8 cellular contexts compared by ENCODE assay signal in genomic region chr7:72879079-72879736, GRCh38. TPM values are rescaled to one million over a fixed set of nuclear protein-coding genes. Genes with fewer than 3 reads are reported as not detected.
DNase-seq lines count a peak whose midpoint lies in the region; ATAC-seq, FAIRE-seq and TF ChIP-seq lines count a peak whose summit lies in the region.
"Not testable (repeated sequence)": the region's sequence is repeated elsewhere in the genome, so short reads cannot be mapped to it uniquely, and the experiment has no call there.

No MANE protein-coding gene starts in this region.

- H3K79me1 ChIP-seq in trophoblast cell (ENCODE audit: low read length), result not testable (repeated sequence)

- H3K36me3 ChIP-seq in adrenal gland (replicated peaks in 1 of 2); trophoblast cell (ENCODE audit: control insufficient read depth in 1 of 2, insufficient read depth in 2 of 2, low read length in 2 of 2); tibial nerve: not testable (repeated sequence)
- H3K36me3 ChIP-seq in heart right ventricle, result peaks cover 0 to 23% (median 3%) of the 10 kb centered on the region in 9 donors

- not testable (repeated sequence) for H3K23ac ChIP-seq in trophoblast cell (ENCODE audit: low read length)

- not testable (repeated sequence) for TF ChIP-seq POLR2A in GM12891 (IDR thresholded peaks at IDR 0.05; ENCODE audit: low read depth, low read length)
- TF ChIP-seq POLR2A in adrenal gland (IDR thresholded peaks at IDR 0.05), result peak; percentile 64 to 89
- TF ChIP-seq POLR2A in tibial nerve (IDR thresholded peaks at IDR 0.05), result peak; percentile 11 to 65

- not testable (repeated sequence) for H3K4me1 ChIP-seq in adrenal gland (replicated peaks in 1 of 2); trophoblast cell (ENCODE audit: control insufficient read depth in 1 of 2, insufficient read depth in 2 of 2, low read length in 2 of 2)
- H3K4me1 ChIP-seq in heart right ventricle (peaks cover 0 to 18% (median 4%) of the 10 kb centered on the region in 9 donors), tibial nerve (peaks cover 0 to 12% (median 0%) of the 10 kb centered on the region in 4 donors)

- not testable (repeated sequence) for H3K4ac ChIP-seq in trophoblast cell (ENCODE audit: low read depth, low read length)

- H3K14ac ChIP-seq in trophoblast cell (ENCODE audit: low read length), result peak overlapping the region; percentile 79

- ATAC-seq in HG02798 (IDR thresholded peaks at IDR 0.05; ENCODE audit: poor library complexity, unreplicated experiment) (peak; percentile 100), heart right ventricle (peak; percentile 100)

- TF ChIP-seq EP300 in tibial nerve (IDR thresholded peaks at IDR 0.05), result peak; percentile 45 to 88

- peak overlapping the region; percentile 87 for H4K8ac ChIP-seq in trophoblast cell (ENCODE audit: low read depth, low read length)

- not testable (repeated sequence) for H2BK120ac ChIP-seq in trophoblast cell (ENCODE audit: insufficient read depth, low read length, poor library complexity)

- peak overlapping the region in 3 of 4 donors; percentile 56 to 74 (median 60) for H3K4me3 ChIP-seq in adrenal gland
- H3K4me3 ChIP-seq in heart right ventricle, result peak overlapping the region; percentile 63 to 91 (median 77)
- peak overlapping the region; percentile 83 for H3K4me3 ChIP-seq in trophoblast cell (ENCODE audit: low read depth, low read length)
- H3K4me3 ChIP-seq in tibial nerve, result peak overlapping the region; percentile 52 to 75 (median 70)

- H3K9me3 ChIP-seq in adrenal gland (replicated peaks in 1 of 3); heart right ventricle; trophoblast cell (ENCODE audit: insufficient read depth, low read depth, low read length); tibial nerve: not testable (repeated sequence)

- not testable (repeated sequence) for FAIRE-seq in GM12891 (lab: Jason Lieb, UNC)

- H4K91ac ChIP-seq in trophoblast cell (ENCODE audit: low read depth, low read length), result not testable (repeated sequence)

- peak overlapping the region; percentile 90 for H3K4me2 ChIP-seq in trophoblast cell (ENCODE audit: low read length)

- not testable (repeated sequence) for H2BK12ac ChIP-seq in trophoblast cell (ENCODE audit: low read length)

- intact Hi-C loops in adrenal gland (cut with DNase I); heart right ventricle (cut with DNase I): not testable (repeated sequence)

- peak overlapping the region; percentile 59 for H4K12ac ChIP-seq in trophoblast cell (ENCODE audit: low read depth, low read length)

- H3K27ac ChIP-seq in adrenal gland, result peak overlapping the region; percentile 88 to 95 (median 91)
- peak overlapping the region; percentile 83 to 97 (median 94) for H3K27ac ChIP-seq in heart right ventricle
- H3K27ac ChIP-seq in trophoblast cell (ENCODE audit: low read depth, low read length), result not testable (repeated sequence)
- H3K27ac ChIP-seq in tibial nerve, result peak overlapping the region; percentile 67 to 95 (median 89)

- H3K9ac ChIP-seq in trophoblast cell (ENCODE audit: low read length), result not testable (repeated sequence)

- peak in 1 of 6 experiments; percentile 35 for TF ChIP-seq CTCF in adrenal gland (IDR thresholded peaks at IDR 0.05)
- TF ChIP-seq CTCF in heart right ventricle (IDR thresholded peaks at IDR 0.05), result peak in 2 of 9 donors; percentile 13 to 31
- TF ChIP-seq CTCF in tibial nerve (IDR thresholded peaks at IDR 0.05), result peak in 1 of 5 experiments; percentile 44

- H2AK5ac ChIP-seq in trophoblast cell (ENCODE audit: low read length), result not testable (repeated sequence)

- WGBS in adrenal gland, 4 donors, result 0 to 1% (median 0%) methylated on average over 8 to 55 of the region's 59 CpGs
- WGBS in heart right ventricle, 2 donors, result 0 to 1% methylated on average over 44 to 55 of the region's 59 CpGs
- WGBS in trophoblast cell (ENCODE audit: extremely low coverage, insufficient coverage, insufficient read length), result no CpG with 5 or more reads among the region's 59 CpGs
- WGBS in tibial nerve, 2 donors, result 0 to 1% methylated on average over 6 to 27 of the region's 59 CpGs

- H3K79me2 ChIP-seq in trophoblast cell (ENCODE audit: control insufficient read depth, insufficient read depth, low read length, poor library complexity), result not testable (repeated sequence)

- not testable (repeated sequence) for H3K18ac ChIP-seq in trophoblast cell (ENCODE audit: low read length)

- not testable (repeated sequence) for H3K27me3 ChIP-seq in adrenal gland; heart right ventricle; trophoblast cell (ENCODE audit: insufficient read depth, low read length); tibial nerve

- H2AFZ ChIP-seq in trophoblast cell (ENCODE audit: insufficient read depth, low read length, poor library complexity), result peak overlapping the region; percentile 97

- DNase-seq in GM12891 (ENCODE audit: insufficient read length, low spot score), result peak; percentile 25
- DNase-seq in NCI-H1417 treated with DMSO at 0.1 percent for 48 hours (lab: John Stamatoyannopoulos, UW), result peak; percentile 15
- peak; percentile 50 for DNase-seq in T follicular helper cell (ENCODE audit: low read depth)
- DNase-seq in adrenal gland, result peak; percentile 84 to 95 (median 92)
- peak; percentile 89 to 90 for DNase-seq in heart right ventricle
- peak; percentile 84 to 87 for DNase-seq in trophoblast cell
- peak; percentile 62 to 65 for DNase-seq in tibial nerve (ENCODE audit: low spot score in 2 of 2)

- not testable (repeated sequence) for H2BK5ac ChIP-seq in trophoblast cell (ENCODE audit: low read depth, low read length, poor library complexity)

TF ChIP-seq in GM12891, 5 proteins besides CTCF, POLR2A, EP300 and RAD21:
- TF ChIP-seq TAF1 (IDR thresholded peaks at IDR 0.05; ENCODE audit: low read depth, low read length), result peak; percentile 68; the same call in 1 of the 2 replicates
- TF ChIP-seq POLR2AphosphoS5 (IDR thresholded peaks at IDR 0.05; ENCODE audit: low read depth, low read length), result peak; percentile 63; the same call in 1 of the 2 replicates

RNA-seq across cellular contexts. Expression of gene POM121, which starts 45.7 kb away (rescaled TPM):
- polyA plus RNA-seq in GM12891 (2012; ENCODE audit: low read depth, missing spikeins), result 29.1 TPM
- total RNA-seq in adrenal gland (10 to 100 TPM; 16.2 to 44.3 (median 25.7) TPM), heart right ventricle (10 to 100 TPM; 15.1 to 23.5 (median 18.3) TPM), tibial nerve (10 to 100 TPM; 14.2 to 22.2 (median 17.5) TPM)
- polyA plus RNA-seq in adrenal gland (10 to 100 TPM; 19.7 to 31.0 (median 23.2) TPM), heart right ventricle (10 to 100 TPM in 1 of 2 donors, 1 to 10 TPM in 1; 8.1 to 13.5 TPM)
- 38.5 and 39.5 TPM in 2 replicates for polyA plus RNA-seq in trophoblast cell (2013)

RNA-seq across cellular contexts. Expression of gene TYW1B, which starts 51.2 kb away (rescaled TPM):
- 1.0 TPM for polyA plus RNA-seq in GM12891 (2012; ENCODE audit: low read depth, missing spikeins)
- total RNA-seq in adrenal gland (1 to 10 TPM in 7 of 8 donors, under 1 TPM in 1; 0.72 to 8.7 (median 2.5) TPM), heart right ventricle (1 to 10 TPM; 1.1 to 4.7 (median 1.9) TPM), tibial nerve (1 to 10 TPM; 2.4 to 7.1 (median 6.1) TPM)
- polyA plus RNA-seq in adrenal gland (1 to 10 TPM; 1.3 to 3.6 (median 1.8) TPM), heart right ventricle (1 to 10 TPM in 1 of 2 donors, under 1 TPM in 1; 0.90 to 1.5 TPM)
- polyA plus RNA-seq in trophoblast cell (2013), result 0.86 and 1.0 TPM in 2 replicates

Comparison
In these comparisons a context has a peak if more than half of its experiments do, and no peak if none do; other contexts are left out.
1. DNase-seq: peak in every context shown above with its lines; median percentile 92 in adrenal gland; 90 in heart right ventricle; 86 in trophoblast cell; 64 in tibial nerve; 50 in T follicular helper cell; 25 in GM12891; 15 in NCI-H1417 treated with DMSO at 0.1 percent for 48 hours.